ENCODE assay signal across 8 cellular contexts in genomic region chr17:75404223-75404738, GRCh38. TPM values are rescaled to one million over a fixed set of nuclear protein-coding genes. Genes with fewer than 3 reads are reported as not detected.
A peak's percentile ranks its signal among the peaks of the same experiment; 100 is the strongest.
DNase-seq lines count a peak whose midpoint lies in the region; ATAC-seq, FAIRE-seq and TF ChIP-seq lines count a peak whose summit lies in the region.

No MANE protein-coding gene starts in this region.

- POLR2A ChIA-PET in HCT116 (lab: Charles Lee) (no interaction called here), H1 (lab: Charles Lee; ENCODE audit: partially characterized antibody) (interaction anchor here (1.1 to 3.0 kb wide), 5 partner anchors 9 to 142 kb away, joined by 4 to 14 read pairs (median 6); partner anchors contain the start of genes GGA3, MIF4GD and MRPS7)
- POLR2A ChIA-PET in activated CD4-positive, alpha-beta memory T cell treated with anti-CD3 and anti-CD28 coated beads, Interleukin-2, amount 10 ng/mL, durations not matched to agents 7 days and 5 days (lab: Charles Lee), result interaction anchor here (1.2 to 3.9 kb wide), 12 partner anchors 10 to 143 kb away, joined by 5 to 38 read pairs (median 13); partner anchors contain the start of genes GGA3, MIF4GD, MRPS7 and SLC25A19

- WGBS in H1 (ENCODE audit: extremely low coverage in 1 of 2, insufficient coverage in 1 of 2, insufficient read length in 1 of 2, insufficient replicate concordance in 2 of 2, low coverage in 1 of 2, low lambda C conversion rate in 2 of 2, missing lambda C conversion rate in 1 of 2), 2 experiments, result 4% methylated on average over 15 of the region's 15 CpGs; no CpG with 5 or more reads in 1 of the 2 experiments

- no peak overlapping the region for H3K18ac ChIP-seq in H1 (ENCODE audit: extremely low read depth, low read length)

- FAIRE-seq in H1 (lab: Jason Lieb, UNC), result no peak

- BruUV-seq in HCT116 (replicated peaks; lab: Mats Ljungman, UMichigan), result TSS peak; percentile 56

- intact Hi-C loops in HCT116 (cut with micrococcal nuclease), result loop anchor here (1.0 to 2.0 kb wide), 3 partner anchors 81 to 163 kb away; partner anchors contain the start of gene MIF4GD

- no peak overlapping the region for H4K91ac ChIP-seq in H1 (replicated peaks; ENCODE audit: insufficient read length, low read length)

- no peak overlapping the region for H2BK5ac ChIP-seq in H1 (ENCODE audit: low read depth, low read length)

- H2AFZ ChIP-seq in HCT116 (ENCODE audit: low read depth, low read length, poor library complexity, severe bottlenecking) (no peak overlapping the region), H1 (ENCODE audit: low read length) (no peak overlapping the region)

- H3K27me3 ChIP-seq in HCT116 (ENCODE audit: insufficient read depth, low read length) (no peaks in the 10 kb centered on the region), H1 (replicated peaks in 1 of 4; ENCODE audit: control insufficient read depth in 3 of 4, extremely low read depth in 1 of 4, insufficient read depth in 3 of 4, low read length in 3 of 4) (no peaks in the 10 kb centered on the region)

- H4K20me1 ChIP-seq in HCT116 (ENCODE audit: insufficient read depth) (peaks cover 13% of the 10 kb centered on the region), H1 (replicated peaks in 1 of 2; ENCODE audit: control insufficient read depth in 1 of 2, insufficient read depth in 2 of 2, low read length in 2 of 2) (peaks cover 3% of the 10 kb centered on the region in 2 experiments)

- TF ChIP-seq RAD21 in HCT116 (IDR thresholded peaks at IDR 0.05; ENCODE audit: low read depth) (peak; percentile 87), H1 (IDR thresholded peaks at IDR 0.05 in 1 of 2, conservative IDR thresholded peaks at IDR 0.05 in 1 of 2; ENCODE audit: low read depth in 2 of 2, low read length in 2 of 2) (peak; percentile 91 to 92)

- H3K9ac ChIP-seq in HCT116 (ENCODE audit: low read length) (peak overlapping the region; percentile 96), H1 (replicated peaks in 1 of 4; ENCODE audit: extremely low read depth in 1 of 4, low read depth in 3 of 4, low read length in 3 of 4) (peak overlapping the region in 3 of 4 experiments; percentile 13 to 72 (median 66); a peak in 3 of 7 replicates)

- no peak overlapping the region for H3K23ac ChIP-seq in H1 (ENCODE audit: insufficient read length)

- peak; percentile 79 for DNase-seq in Ammon's horn (ENCODE audit: low spot score)
- peak; percentile 69 for DNase-seq in HCT116 (ENCODE audit: low read depth, low spot score)
- peak; percentile 10 for DNase-seq in NCI-H748 treated with DMSO at 0.1 percent for 48 hours (lab: John Stamatoyannopoulos, UW)
- DNase-seq in activated CD4-positive, alpha-beta memory T cell treated with anti-CD3 and anti-CD28 coated beads, Interleukin-2, amount 10 ng/mL, durations not matched to agents 7 days and 5 days, result peak; percentile 60
- DNase-seq in H1 (ENCODE audit: low read depth in 1 of 2, low spot score in 2 of 2), result no peak
- peak; percentile 87 for DNase-seq in medulla oblongata (ENCODE audit: extremely low spot score)
- DNase-seq in stimulated activated CD8-positive, alpha-beta memory T cell treated with anti-CD3 and anti-CD28 coated beads, Interleukin-4, amount 100 ng/mL, for 48 hours, result peak; percentile 61

- TF ChIP-seq POLR2A in HCT116 (IDR thresholded peaks at IDR 0.05; ENCODE audit: borderline replicate concordance, extremely low read depth, insufficient read depth, insufficient read length) (no peak), H1 (IDR thresholded peaks at IDR 0.05; ENCODE audit: control extremely low read depth in 1 of 2, low read depth in 2 of 2, low read length in 2 of 2) (no peak), GM18505 (IDR thresholded peaks at IDR 0.05; ENCODE audit: borderline replicate concordance, extremely low read depth, insufficient read depth, insufficient read length) (no peak)

- peaks cover 43% of the 10 kb centered on the region for H3K4me1 Mint-ChIP-seq in activated CD4-positive, alpha-beta memory T cell treated with anti-CD3 and anti-CD28 coated beads, Interleukin-2, amount 10 ng/mL, durations not matched to agents 7 days and 5 days

- no peaks in the 10 kb centered on the region for H3K9me3 Mint-ChIP-seq in activated CD4-positive, alpha-beta memory T cell treated with anti-CD3 and anti-CD28 coated beads, Interleukin-2, amount 10 ng/mL, durations not matched to agents 7 days and 5 days

- no peak overlapping the region for H3K56ac ChIP-seq in H1 (replicated peaks; ENCODE audit: insufficient read length, low read depth, low read length)

- no peak overlapping the region for H2BK12ac ChIP-seq in H1 (ENCODE audit: low read depth, low read length)

- H3K36me3 Mint-ChIP-seq in activated CD4-positive, alpha-beta memory T cell treated with anti-CD3 and anti-CD28 coated beads, Interleukin-2, amount 10 ng/mL, durations not matched to agents 7 days and 5 days (ENCODE audit: low read depth), result peaks cover 17% of the 10 kb centered on the region

- H3K9me2 ChIP-seq in HCT116 (ENCODE audit: insufficient read depth), result no peaks in the 10 kb centered on the region

- H2AK5ac ChIP-seq in H1 (ENCODE audit: low read depth, low read length), result no peak overlapping the region

- H3K4me2 ChIP-seq in HCT116 (ENCODE audit: low read length) (peak overlapping the region; percentile 78), H1 (ENCODE audit: insufficient read depth in 1 of 2, low read depth in 2 of 2, low read length in 2 of 2) (peak overlapping the region; percentile 75 to 79)

- RAD21 ChIA-PET in HCT116 (lab: Charles Lee; ENCODE audit: low non-redundant PET in 1 of 2, low total read pairs in 2 of 2, uncharacterized antibody in 2 of 2, unreplicated experiment in 2 of 2), result no interaction called here

- H3K4me1 ChIP-seq in HCT116 (ENCODE audit: control insufficient read depth in 1 of 2, insufficient read depth in 2 of 2, low read length in 2 of 2) (peaks cover 5 to 19% of the 10 kb centered on the region in 2 experiments), H1 (replicated peaks in 1 of 4; ENCODE audit: control insufficient read depth in 3 of 4, insufficient read depth in 4 of 4, low read length in 3 of 4) (no peaks in the 10 kb centered on the region)

- peaks cover 62% of the 10 kb centered on the region for H3K79me2 ChIP-seq in HCT116 (ENCODE audit: insufficient read depth, low read length)
- H3K79me2 ChIP-seq in H1 (ENCODE audit: control insufficient read depth in 1 of 2, insufficient read depth in 2 of 2, low read length in 2 of 2), result peaks cover 27 to 57% of the 10 kb centered on the region in 2 experiments

- no peak for TF ChIP-seq EP300 in H1 (IDR thresholded peaks at IDR 0.05; ENCODE audit: borderline replicate concordance in 1 of 2, low read depth in 2 of 2, low read length in 2 of 2)

- H4K5ac ChIP-seq in H1 (ENCODE audit: insufficient read length, low read depth, low read length), result no peak overlapping the region

- H3K27me3 Mint-ChIP-seq in activated CD4-positive, alpha-beta memory T cell treated with anti-CD3 and anti-CD28 coated beads, Interleukin-2, amount 10 ng/mL, durations not matched to agents 7 days and 5 days, result no peaks in the 10 kb centered on the region

- H2BK20ac ChIP-seq in H1 (ENCODE audit: low read length), result no peak overlapping the region

- H3K4ac ChIP-seq in H1 (replicated peaks; ENCODE audit: insufficient read length, low read depth, low read length), result no peak overlapping the region

- no peak overlapping the region for H4K8ac ChIP-seq in H1 (ENCODE audit: extremely low read depth, insufficient read depth, low read length)

- CTCF ChIA-PET in HCT116 (lab: Charles Lee), result interaction anchor here (0.6 to 1.7 kb wide), 2 partner anchors 81 to 115 kb away, joined by 3 to 9 read pairs; partner anchors contain the start of gene SLC25A19
- CTCF ChIA-PET in activated CD4-positive, alpha-beta memory T cell treated with anti-CD3 and anti-CD28 coated beads, Interleukin-2, amount 10 ng/mL, durations not matched to agents 7 days and 5 days (lab: Charles Lee), result interaction anchor here (0.8 to 4.9 kb wide), 10 partner anchors 9 to 144 kb away, joined by 3 to 46 read pairs (median 3); partner anchors contain the start of gene SLC25A19
- CTCF ChIA-PET in H1 (lab: Charles Lee; ENCODE audit: partially characterized antibody), result interaction anchor here (0.9 to 8.8 kb wide), 8 partner anchors 8 to 164 kb away, joined by 3 to 97 read pairs (median 4); partner anchors contain the start of gene MIF4GD

- H3K27ac ChIP-seq in HCT116 (ENCODE audit: low read depth, low read length) (peak overlapping the region; percentile 87), H1 (ENCODE audit: low read depth, low read length) (no peak overlapping the region)

- peak overlapping the region; percentile 97 for H3K4me3 ChIP-seq in HCT116 (replicated peaks in 1 of 2; ENCODE audit: low read depth in 1 of 2, low read length in 2 of 2)
- H3K4me3 ChIP-seq in H1 (ENCODE audit: extremely low read depth in 1 of 4, insufficient read depth in 2 of 4, low read depth in 3 of 4, low read length in 4 of 4), result peak overlapping the region; percentile 90 to 94 (median 92)

- H2BK120ac ChIP-seq in H1 (replicated peaks; ENCODE audit: low read depth, low read length), result no peak overlapping the region

- peak; percentile 53 for ATAC-seq in HCT116
- no peak for ATAC-seq in GM18505 (IDR thresholded peaks at IDR 0.05; ENCODE audit: unreplicated experiment)

- no peak overlapping the region for H3K14ac ChIP-seq in H1 (ENCODE audit: insufficient read length)

- no peaks in the 10 kb centered on the region for H3K9me3 ChIP-seq in HCT116 (ENCODE audit: control insufficient read depth in 1 of 2, insufficient read depth in 1 of 2, low read depth in 1 of 2, low read length in 2 of 2)
- no peaks in the 10 kb centered on the region for H3K9me3 ChIP-seq in H1 (ENCODE audit: insufficient read depth in 2 of 2, low read depth in 1 of 2, low read length in 1 of 2)

- peak overlapping the region; percentile 96 for H3K27ac Mint-ChIP-seq in activated CD4-positive, alpha-beta memory T cell treated with anti-CD3 and anti-CD28 coated beads, Interleukin-2, amount 10 ng/mL, durations not matched to agents 7 days and 5 days

- peak overlapping the region; percentile 95 for H3K4me3 Mint-ChIP-seq in activated CD4-positive, alpha-beta memory T cell treated with anti-CD3 and anti-CD28 coated beads, Interleukin-2, amount 10 ng/mL, durations not matched to agents 7 days and 5 days

- peaks cover 2% of the 10 kb centered on the region; the same call in 1 of the 2 replicates for H3K79me1 ChIP-seq in H1 (ENCODE audit: low read depth, low read length)

- no peak overlapping the region for H2BK15ac ChIP-seq in H1 (ENCODE audit: low read length)

- H3K36me3 ChIP-seq in HCT116 (ENCODE audit: control insufficient read depth in 1 of 2, insufficient read depth in 2 of 2, low read length in 2 of 2), result no peaks in the 10 kb centered on the region; a peak in 1 of 4 replicates
- H3K36me3 ChIP-seq in H1 (ENCODE audit: control insufficient read depth in 2 of 4, insufficient read depth in 4 of 4, low read length in 3 of 4), result no peaks in the 10 kb centered on the region

- H3K23me2 ChIP-seq in H1 (ENCODE audit: low read depth, low read length), result peaks cover 6% of the 10 kb centered on the region; the same call in 1 of the 2 replicates

- TF ChIP-seq CTCF in HCT116 (IDR thresholded peaks at IDR 0.05 in 2 of 3, conservative IDR thresholded peaks at IDR 0.05 in 1 of 3; ENCODE audit: borderline replicate concordance in 1 of 3, insufficient read depth in 1 of 3, low read depth in 2 of 3, low read length in 2 of 3) (peak; percentile 94 to 98 (median 97)), H1 (IDR thresholded peaks at IDR 0.05; ENCODE audit: control extremely low read depth in 1 of 3, insufficient read depth in 1 of 3, low read depth in 1 of 3, low read length in 3 of 3) (peak; percentile 86 to 93 (median 90))

RNA-seq across cellular contexts. Expression of gene GRB2, which starts 1.2 kb away (rescaled TPM):
- 146 TPM for total RNA-seq in HCT116 (2021; ENCODE audit: unreplicated experiment)
- 64.2 and 76.7 TPM in 2 replicates for polyA plus RNA-seq in HCT116 (2012)
- total RNA-seq in activated CD4-positive, alpha-beta memory T cell treated with anti-CD3 and anti-CD28 coated beads, Interleukin-2, amount 10 ng/mL, durations not matched to agents 7 days and 5 days, result 100 to 1,000 TPM; 130 to 132 TPM
- total RNA-seq in H1 (2021; fragmentation: NEBNext Ultra II Directional; extraction: Animal tissue kit (Norgen Biotek cat#: 25700)), result 101 and 102 TPM in 2 replicates
- polyA plus RNA-seq in H1 (2011; rRNA removed), result 44.2 and 51.8 TPM in 2 replicates
- 58.1 TPM for polyA plus RNA-seq in H1 (2011; cell fraction: cytosol; rRNA removed)
- 45.2 TPM for polyA plus RNA-seq in H1 (2011; cell fraction: nucleus; rRNA removed)
- 58.4 to 70.9 TPM (median 63.2 TPM) in 4 replicates for polyA plus RNA-seq in H1 (2012, experiment 1 of 2)
- polyA plus RNA-seq in H1 (2012, experiment 2 of 2), result 69.4 TPM
- polyA plus RNA-seq in H1 (2013, experiment 1 of 2), result 96.2 TPM
- 83.9 TPM for polyA plus RNA-seq in H1 (2013, experiment 2 of 2)
- 40.6 and 44.1 TPM in 2 replicates for polyA minus RNA-seq in H1 (2011; rRNA and poly(A)+ RNA removed)
- polyA minus RNA-seq in H1 (2011; cell fraction: cytosol; rRNA and poly(A)+ RNA removed), result 20.0 TPM
- 41.5 TPM for polyA minus RNA-seq in H1 (2011; cell fraction: nucleus; rRNA and poly(A)+ RNA removed)

RNA-seq across cellular contexts. Expression of gene TMEM94, which starts 52.2 kb away (rescaled TPM):
- total RNA-seq in HCT116 (2021; ENCODE audit: unreplicated experiment), result 75.4 TPM
- polyA plus RNA-seq in HCT116 (2012), result 64.3 and 69.0 TPM in 2 replicates
- 10 to 100 TPM; 76.4 to 81.9 TPM for total RNA-seq in activated CD4-positive, alpha-beta memory T cell treated with anti-CD3 and anti-CD28 coated beads, Interleukin-2, amount 10 ng/mL, durations not matched to agents 7 days and 5 days
- 54.8 and 64.3 TPM in 2 replicates for total RNA-seq in H1 (2021; fragmentation: NEBNext Ultra II Directional; extraction: Animal tissue kit (Norgen Biotek cat#: 25700))
- 69.9 and 147 TPM in 2 replicates for polyA plus RNA-seq in H1 (2011; rRNA removed)
- polyA plus RNA-seq in H1 (2011; cell fraction: cytosol; rRNA removed), result 40.8 TPM
- 381 TPM for polyA plus RNA-seq in H1 (2011; cell fraction: nucleus; rRNA removed)
- polyA plus RNA-seq in H1 (2012, experiment 1 of 2), result 65.6 to 77.5 TPM (median 73.0 TPM) in 4 replicates
- 62.7 TPM for polyA plus RNA-seq in H1 (2012, experiment 2 of 2)
- 65.9 TPM for polyA plus RNA-seq in H1 (2013, experiment 1 of 2)
- polyA plus RNA-seq in H1 (2013, experiment 2 of 2), result 65.6 TPM
- polyA minus RNA-seq in H1 (2011; rRNA and poly(A)+ RNA removed), result 42.3 and 63.6 TPM in 2 replicates
- 61.0 TPM for polyA minus RNA-seq in H1 (2011; cell fraction: cytosol; rRNA and poly(A)+ RNA removed)
- 89.8 TPM for polyA minus RNA-seq in H1 (2011; cell fraction: nucleus; rRNA and poly(A)+ RNA removed)

Comparison
In these comparisons a context has a peak if more than half of its experiments do, and no peak if none do; other contexts are left out.
1. DNase-seq: peak in Ammon's horn (single experiment), HCT116 (single experiment), NCI-H748 treated with DMSO at 0.1 percent for 48 hours (single experiment), activated CD4-positive, alpha-beta memory T cell treated with anti-CD3 and anti-CD28 coated beads, Interleukin-2, amount 10 ng/mL, durations not matched to agents 7 days and 5 days (single experiment), medulla oblongata (single experiment) and stimulated activated CD8-positive, alpha-beta memory T cell treated with anti-CD3 and anti-CD28 coated beads, Interleukin-4, amount 100 ng/mL, for 48 hours (single experiment); none in H1 (0 of 2).